In genomic region chr9:91164724-91165520, GRCh38 we compare ENCODE assay signal across 8 cellular contexts.
DNase-seq lines count a peak whose midpoint lies in the region; ATAC-seq and TF ChIP-seq lines count a peak whose summit lies in the region.

No MANE protein-coding gene starts in this region.

- no peak overlapping the region for H3K4me3 Mint-ChIP-seq in osteocyte (ENCODE audit: unreplicated experiment)

- DNase-seq in EL (peak; percentile 99), MV-4-11 (lab: John Stamatoyannopoulos, UW) (peak; percentile 98), osteocyte (ENCODE audit: extremely low spot score, unreplicated experiment) (peak; percentile 92), vagina (ENCODE audit: extremely low spot score in 2 of 2) (peak; percentile 86 to 96), cortex of kidney (lab: John Stamatoyannopoulos, UW) (no peak)
- peak; percentile 45 for DNase-seq in activated CD8-positive, alpha-beta memory T cell treated with anti-CD3 and anti-CD28 coated beads, Interleukin-2, amount 50 U/mL, for 24 hours (ENCODE audit: extremely low read depth)

- peak overlapping the region; percentile 77 for H3K27ac Mint-ChIP-seq in osteocyte (ENCODE audit: unreplicated experiment)

- no peaks in the 10 kb centered on the region for H3K27me3 Mint-ChIP-seq in osteocyte (ENCODE audit: unreplicated experiment)

- no peak for TF ChIP-seq POLR2A in vagina (IDR thresholded peaks at IDR 0.05)

- no peaks in the 10 kb centered on the region for H3K36me3 Mint-ChIP-seq in osteocyte (ENCODE audit: unreplicated experiment)

- no peaks in the 10 kb centered on the region for H3K9me3 ChIP-seq in vagina

- no peak overlapping the region for H3K4me3 ChIP-seq in vagina

- H3K9me3 Mint-ChIP-seq in osteocyte (ENCODE audit: unreplicated experiment): no peaks in the 10 kb centered on the region

- peaks cover 18% of the 10 kb centered on the region for H3K4me1 ChIP-seq in vagina

- no peaks in the 10 kb centered on the region for H3K27me3 ChIP-seq in vagina

- ATAC-seq in esophagus mucosa: peak; percentile 93
- ATAC-seq in HG02571 (IDR thresholded peaks at IDR 0.05; ENCODE audit: unreplicated experiment): no peak

- no peaks in the 10 kb centered on the region for H3K36me3 ChIP-seq in vagina

- H3K4me1 Mint-ChIP-seq in osteocyte (ENCODE audit: unreplicated experiment): peaks cover 55% of the 10 kb centered on the region

- intact Hi-C loops in vagina (cut with DNase I): no loop called here

- TF ChIP-seq CTCF in osteocyte (IDR thresholded peaks at IDR 0.05): no peak
- no peak for TF ChIP-seq CTCF in vagina (IDR thresholded peaks at IDR 0.05)

- peak overlapping the region; percentile 36 for H3K27ac ChIP-seq in vagina
